Comparison of ENCODE assay signal across 1 cellular context in genomic region chr6:43495409-43495941, GRCh38.
TF ChIP-seq lines count a peak whose summit lies in the region.

No MANE protein-coding gene starts in this region.

TF ChIP-seq in GM12878, 131 proteins besides CTCF, POLR2A, EP300 and RAD21:
- TF ChIP-seq GATAD2B (conservative IDR thresholded peaks at IDR 0.05; ENCODE audit: low read depth) (no peak), TBL1XR1 (IDR thresholded peaks at IDR 0.05; ENCODE audit: low read depth, low read length) (no peak), BHLHE40 (IDR thresholded peaks at IDR 0.05; ENCODE audit: borderline replicate concordance in 1 of 2, low read depth in 2 of 2, low read length in 1 of 2) (no peak), CEBPZ (IDR thresholded peaks at IDR 0.05; ENCODE audit: low read depth, low read length) (no peak), SIX5 (IDR thresholded peaks at IDR 0.05; ENCODE audit: low read depth, low read length, severe bottlenecking) (no peak), CUX1 (IDR thresholded peaks at IDR 0.05; ENCODE audit: insufficient replicate concordance, low read depth, low read length) (no peak), SREBF1 (IDR thresholded peaks at IDR 0.05; ENCODE audit: low read length) (no peak), SIN3A (IDR thresholded peaks at IDR 0.05; ENCODE audit: low read depth, low read length) (no peak)
TF ChIP-seq in GM12878: peak in this region for 0.
